In genomic region chr15:65248506-65248905, GRCh38 we compare ENCODE assay signal across 16 cellular contexts. TPM values are rescaled to one million over a fixed set of nuclear protein-coding genes. Genes with fewer than 3 reads are reported as not detected.
DNase-seq lines count a peak whose midpoint lies in the region; TF ChIP-seq lines count a peak whose summit lies in the region.
"Had no signal": no experiment of that assay in that cellular context is flagged by ENCODE, and none has a peak within 500 bp of the region (broad histone marks: within the 10 kb centered on the region; RNA-seq: fewer than 3 reads in every experiment).

No MANE protein-coding gene starts in this region.

- H3K9me3 ChIP-seq in left ventricle myocardium inferior (replicated peaks) (no peaks in the 10 kb centered on the region), right atrium auricular region (no peaks in the 10 kb centered on the region), mesodermal cell (ENCODE audit: control insufficient read depth, low read length) (no peaks in the 10 kb centered on the region), transverse colon (no peaks in the 10 kb centered on the region)
- H3K9me3 ChIP-seq: HAP-1, prostate gland, tibial artery had no signal

- no peak for TF ChIP-seq POLR2A in transverse colon (IDR thresholded peaks at IDR 0.05)

- WGBS in mesodermal cell (ENCODE audit: insufficient coverage in 2 of 2), 2 experiments, result 65 to 89% methylated on average over 1 to 2 of the region's 4 CpGs
- WGBS in transverse colon (ENCODE audit: low coverage in 1 of 2), 2 donors, result 83% methylated on average over 4 of the region's 4 CpGs; no CpG with 5 or more reads in 1 of the 2 donors

- H3K27ac ChIP-seq in left ventricle myocardium inferior (replicated peaks) (peak overlapping the region; percentile 15), right atrium auricular region (peak overlapping the region in 1 of 2 donors; percentile 51), mesodermal cell (ENCODE audit: low read depth, low read length, severe bottlenecking) (peak overlapping the region; percentile 46), transverse colon (peak overlapping the region in 3 of 4 donors; percentile 0 to 72 (median 48))
- H3K27ac ChIP-seq: prostate gland, tibial artery had no signal

- no peaks in the 10 kb centered on the region for H3K27me3 ChIP-seq in left ventricle myocardium inferior (ENCODE audit: low read depth)
- no peaks in the 10 kb centered on the region for H3K27me3 ChIP-seq in right atrium auricular region
- no peaks in the 10 kb centered on the region for H3K27me3 ChIP-seq in transverse colon
- H3K27me3 ChIP-seq: tibial artery had no signal

- DNase-seq in left ventricle myocardium inferior (no peak), right atrium auricular region (ENCODE audit: low spot score) (no peak), transverse colon (no peak), posterior cingulate gyrus (no peak), GM13976 (ENCODE audit: low spot score) (no peak)
- DNase-seq: hippocampal formation; left cardiac atrium; MM.1S; NCI-H2029; NCI-H524 treated with DMSO at 0.1 percent for 48 hours; stimulated activated CD4-positive, alpha-beta T cell treated with anti-CD3 and anti-CD28 coated beads, Interleukin-1b, Interleukin-23, amount 100 ng/mL, for 48 hours; tibial artery had no signal

- no peak for TF ChIP-seq EP300 in transverse colon (IDR thresholded peaks at IDR 0.05; ENCODE audit: low read depth)

- H3K4me1 ChIP-seq in left ventricle myocardium inferior (peaks cover 28% of the 10 kb centered on the region), right atrium auricular region (peaks cover 0 to 27% of the 10 kb centered on the region in 2 donors), mesodermal cell (ENCODE audit: control insufficient read depth, insufficient read depth, low read length, poor library complexity, severe bottlenecking) (peaks cover 26% of the 10 kb centered on the region), transverse colon (peaks cover 0 to 5% (median 2%) of the 10 kb centered on the region in 4 donors)
- H3K4me1 ChIP-seq: prostate gland, tibial artery had no signal

- no peaks in the 10 kb centered on the region for H3K36me3 ChIP-seq in left ventricle myocardium inferior
- H3K36me3 ChIP-seq in right atrium auricular region, result no peaks in the 10 kb centered on the region
- H3K36me3 ChIP-seq in mesodermal cell (ENCODE audit: control insufficient read depth, insufficient read depth, low read length), result no peaks in the 10 kb centered on the region
- H3K36me3 ChIP-seq in transverse colon, result no peaks in the 10 kb centered on the region
- H3K36me3 ChIP-seq: HAP-1, prostate gland had no signal

- in situ Hi-C loops in transverse colon (cut with MboI; ENCODE audit: low pct_ligation_motif_present in 1 of 4, low pct_unique_long_range_greater_than_20kb in 1 of 4, low sequenced_read_pairs in 3 of 4) (no loop called here), GM13976 (cut with MboI; ENCODE audit: low sequenced_read_pairs, unreplicated experiment) (no loop called here)

- H3K4me3 ChIP-seq in left ventricle myocardium inferior (no peak overlapping the region), right atrium auricular region (no peak overlapping the region), mesodermal cell (ENCODE audit: extremely low read depth, insufficient read depth, low read length, poor library complexity, severe bottlenecking) (no peak overlapping the region), transverse colon (no peak overlapping the region)
- H3K4me3 ChIP-seq: HAP-1, prostate gland, tibial artery had no signal

- TF ChIP-seq CTCF in left ventricle myocardium inferior (IDR thresholded peaks at IDR 0.05; ENCODE audit: borderline replicate concordance), result no peak
- TF ChIP-seq CTCF in right atrium auricular region (IDR thresholded peaks at IDR 0.05), result no peak
- no peak for TF ChIP-seq CTCF in transverse colon (IDR thresholded peaks at IDR 0.05)
- TF ChIP-seq CTCF in GM13976 (IDR thresholded peaks at IDR 0.05; ENCODE audit: borderline replicate concordance, control extremely low read depth, extremely low read depth, insufficient read depth, missing control alignments), result no peak

- intact Hi-C loops in left ventricle myocardium inferior (cut with micrococcal nuclease) (no loop called here), transverse colon (cut with DNase I; ENCODE audit: low total_unique reads) (no loop called here), posterior cingulate gyrus (cut with DNase I) (no loop called here)

RNA-seq across cellular contexts. Expression of gene CILP, which starts 37.2 kb away (rescaled TPM):
- total RNA-seq in left ventricle myocardium inferior (7.3 TPM), right atrium auricular region (10 to 100 TPM in 1 of 2 donors, 1 to 10 TPM in 1; 2.2 to 32.0 TPM), transverse colon (10 to 100 TPM in 3 of 4 donors, 1 to 10 TPM in 1; 8.1 to 89.6 (median 18.5) TPM)
- 0.04 TPM for polyA plus RNA-seq in mesodermal cell (2013, experiment 1 of 2)
- polyA plus RNA-seq in mesodermal cell (2013, experiment 2 of 2), result not detected

RNA-seq across cellular contexts. Expression of gene PARP16, which starts 38.2 kb away (rescaled TPM):
- total RNA-seq in left ventricle myocardium inferior (4.6 TPM), right atrium auricular region (1 to 10 TPM; 5.2 to 5.8 TPM), transverse colon (10 to 100 TPM in 1 of 4 donors, 1 to 10 TPM in 3; 4.6 to 11.5 (median 7.5) TPM)
- 5.6 TPM for polyA plus RNA-seq in mesodermal cell (2013, experiment 1 of 2)
- 6.3 TPM for polyA plus RNA-seq in mesodermal cell (2013, experiment 2 of 2)

RNA-seq across cellular contexts. Expression of gene RNU5A-1, which starts 47.3 kb away (rescaled TPM):
- total RNA-seq in left ventricle myocardium inferior, result not detected
- not detected for total RNA-seq in right atrium auricular region
- polyA plus RNA-seq in mesodermal cell (2013, experiment 1 of 2), result 6,661 TPM
- polyA plus RNA-seq in mesodermal cell (2013, experiment 2 of 2), result 8,769 TPM
- total RNA-seq in transverse colon, result not detected
- total RNA-seq: fibroblast of lung, left cardiac atrium, prostate gland had no signal
- polyA plus RNA-seq: fibroblast of lung had no signal

RNA-seq across cellular contexts. Expression of gene RNU5B-1, which starts 56.0 kb away (rescaled TPM):
- total RNA-seq in left ventricle myocardium inferior (40.3 TPM), right atrium auricular region (not detected), transverse colon (not detected)
- 12,289 TPM for polyA plus RNA-seq in mesodermal cell (2013, experiment 1 of 2)
- 16,601 TPM for polyA plus RNA-seq in mesodermal cell (2013, experiment 2 of 2)
- total RNA-seq: fibroblast of lung, prostate gland had no signal
- polyA plus RNA-seq: fibroblast of lung had no signal
